Comparison of ENCODE assay signal across 8 cellular contexts in genomic region chr13:99281811-99282263, GRCh38. TPM values are rescaled to one million over a fixed set of nuclear protein-coding genes. Genes with fewer than 3 reads are reported as not detected.
DNase-seq lines count a peak whose midpoint lies in the region; ATAC-seq and TF ChIP-seq lines count a peak whose summit lies in the region.

No MANE protein-coding gene starts in this region.

- TF ChIP-seq CTCF in GM12864 (IDR thresholded peaks at IDR 0.05; ENCODE audit: low read depth, low read length, missing control alignments) (no peak), omental fat pad (IDR thresholded peaks at IDR 0.05) (no peak)

- ATAC-seq in GM21786 (IDR thresholded peaks at IDR 0.05; ENCODE audit: unreplicated experiment) (peak; percentile 77), omental fat pad (ENCODE audit: low FRiP score) (peak; percentile 65)

- no peak overlapping the region; the same call in 1 of the 2 replicates for H3K4me3 ChIP-seq in GM12864 (ENCODE audit: low read depth, low read length)

- DNase-seq in GM12864 (ENCODE audit: low read depth) (peak; percentile 51), NOMO-1 treated with DMSO at 0.1 percent for 48 hours (lab: John Stamatoyannopoulos, UW; ENCODE audit: unreplicated experiment) (peak; percentile 92), amniotic epithelial cell (ENCODE audit: low read depth) (peak; percentile 13), omental fat pad (ENCODE audit: low spot score) (no peak), DMS153 (lab: John Stamatoyannopoulos, UW) (no peak), DMS79 treated with DMSO at 0.1 percent for 48 hours (lab: John Stamatoyannopoulos, UW) (no peak), DMS114 treated with DMSO at 0.1 percent for 48 hours (lab: John Stamatoyannopoulos, UW; ENCODE audit: unreplicated experiment) (no peak)

RNA-seq across cellular contexts. Expression of gene GPR18, which starts 23.7 kb away (rescaled TPM):
- total RNA-seq in omental fat pad: under 1 TPM in 1 of 4 donors, not detected in 3; 0.36 TPM

RNA-seq across cellular contexts. Expression of gene GPR183, which starts 25.4 kb away (rescaled TPM):
- total RNA-seq in omental fat pad: 10 to 100 TPM; 17.2 to 73.5 (median 42.7) TPM

Comparison
In these comparisons a context has a peak if more than half of its experiments do, and no peak if none do; other contexts are left out.
1. DNase-seq: peak in GM12864 (single experiment), NOMO-1 treated with DMSO at 0.1 percent for 48 hours (single experiment) and amniotic epithelial cell (single experiment); none in omental fat pad (single experiment), DMS153 (single experiment), DMS79 treated with DMSO at 0.1 percent for 48 hours (single experiment) and DMS114 treated with DMSO at 0.1 percent for 48 hours (single experiment).